In the genomic region with DNA sequence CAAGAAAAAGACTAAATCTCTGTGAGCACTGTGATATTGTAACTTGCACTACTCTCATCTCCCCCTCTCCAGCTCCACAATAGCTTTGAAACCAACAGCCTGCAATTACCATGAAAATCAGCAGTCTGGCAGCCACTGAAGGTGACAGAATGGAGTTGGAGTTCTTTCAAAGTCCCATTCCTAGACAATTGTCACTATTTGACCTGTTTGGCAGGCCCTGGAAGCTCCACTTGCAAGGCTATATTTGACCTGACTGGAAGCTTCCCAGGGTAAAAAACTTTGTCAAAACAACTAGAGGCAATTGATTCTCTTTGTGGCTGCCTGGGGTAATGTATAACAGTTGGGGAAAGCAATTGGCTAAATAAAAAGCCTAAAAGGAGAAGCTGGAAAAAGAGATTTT, we compare ENCODE assay signal across 28 cellular contexts. TPM values are rescaled to one million over a fixed set of nuclear protein-coding genes. Genes with fewer than 3 reads are reported as not detected.
"Had no signal": no experiment of that assay in that cellular context is flagged by ENCODE, and none has a peak within 500 bp of the region (broad histone marks: within the 10 kb centered on the region; RNA-seq: fewer than 3 reads in every experiment).

No MANE protein-coding gene starts in this region.

- H3K4me3 ChIP-seq: esophagus muscularis mucosa, gastroesophageal sphincter, heart left ventricle, hepatocyte, left lung, neural progenitor cell, prostate gland, right atrium auricular region, smooth muscle cell, suprapubic skin, transverse colon, upper lobe of right lung, uterus had no signal

- H3K4me3 Mint-ChIP-seq: dendritic cell treated with granulocyte-macrophage colony-stimulating factor and Interleukin-4, amounts not matched to agents 40 ng/mL and 50 ng/mL, for 4 days; naive thymus-derived CD4-positive, alpha-beta T cell; nephron; neural progenitor cell; stimulated activated naive CD8-positive, alpha-beta T cell treated with anti-CD3 and anti-CD28 coated beads, Interleukin-15, amount 100 ng/mL, for 72 hours had no signal

- H3K4me1 ChIP-seq: esophagus muscularis mucosa, gastroesophageal sphincter, heart left ventricle, left lung, neural progenitor cell, prostate gland, right atrium auricular region, suprapubic skin, transverse colon, upper lobe of right lung, uterus had no signal

- H3K36me3 ChIP-seq: esophagus muscularis mucosa, heart left ventricle, left lung, neural progenitor cell, prostate gland, right atrium auricular region, suprapubic skin, transverse colon, upper lobe of right lung, uterus had no signal

- H2AFZ ChIP-seq: hepatocyte, neural progenitor cell had no signal

- H3K4me2 ChIP-seq: hepatocyte, neural progenitor cell, smooth muscle cell had no signal

- H3K27ac Mint-ChIP-seq: dendritic cell treated with granulocyte-macrophage colony-stimulating factor and Interleukin-4, amounts not matched to agents 40 ng/mL and 50 ng/mL, for 4 days; naive thymus-derived CD4-positive, alpha-beta T cell; nephron; neural progenitor cell; stimulated activated naive CD8-positive, alpha-beta T cell treated with anti-CD3 and anti-CD28 coated beads, Interleukin-15, amount 100 ng/mL, for 72 hours had no signal

- H3K9me3 ChIP-seq: prostate gland, suprapubic skin, transverse colon, upper lobe of right lung, uterus had no signal

- H3K36me3 Mint-ChIP-seq: naive thymus-derived CD4-positive, alpha-beta T cell had no signal

- H3K79me2 ChIP-seq: hepatocyte had no signal

- H3K27ac ChIP-seq: esophagus muscularis mucosa, foreskin keratinocyte, gastroesophageal sphincter, heart left ventricle, hepatocyte, left lung, neural progenitor cell, prostate gland, right atrium auricular region, suprapubic skin, transverse colon, upper lobe of right lung, uterus had no signal

- DNase-seq: effector memory CD4-positive, alpha-beta T cell; foreskin keratinocyte; heart left ventricle; kidney; left lung; mesendoderm; midbrain; naive thymus-derived CD4-positive, alpha-beta T cell; stimulated activated CD4-positive, alpha-beta T cell treated with anti-CD3 and anti-CD28 coated beads, Interleukin-12 subunit alpha, Interleukin-12 subunit beta, amount 100 ng/mL, for 4 hours; stimulated activated CD4-positive, alpha-beta T cell treated with anti-CD3 and anti-CD28 coated beads, Interleukin-1b, Interleukin-23, amount 100 ng/mL, for 48 hours; stimulated activated CD4-positive, alpha-beta T cell treated with anti-CD3 and anti-CD28 coated beads, Interleukin-4, amount 100 ng/mL, for 1 hour; stimulated activated CD8-positive, alpha-beta memory T cell treated with anti-CD3 and anti-CD28 coated beads, Interleukin-4, amount 100 ng/mL, for 48 hours; stimulated activated naive CD4-positive, alpha-beta T cell; stimulated activated naive CD8-positive, alpha-beta T cell treated with anti-CD3 and anti-CD28 coated beads, Interleukin-15, amount 100 ng/mL, for 72 hours; transverse colon; upper lobe of right lung; uterus had no signal

- H3K27me3 ChIP-seq: esophagus muscularis mucosa, foreskin keratinocyte, gastroesophageal sphincter, neural progenitor cell, right atrium auricular region, suprapubic skin, transverse colon, upper lobe of right lung, uterus had no signal

- H3K4me1 Mint-ChIP-seq: naive thymus-derived CD4-positive, alpha-beta T cell; nephron; neural progenitor cell had no signal

RNA-seq across cellular contexts. Expression of a gene that starts 18.1 kb away (rescaled TPM):
- total RNA-seq: endothelial cell of umbilical vein; naive thymus-derived CD4-positive, alpha-beta T cell had no signal
